25 cellular contexts compared by ENCODE assay signal in genomic region chr9:129669946-129670345, GRCh38. TPM values are rescaled to one million over a fixed set of nuclear protein-coding genes. Genes with fewer than 3 reads are reported as not detected.
"Had no signal": no experiment of that assay in that cellular context is flagged by ENCODE, and none has a peak within 500 bp of the region (broad histone marks: within the 10 kb centered on the region; RNA-seq: fewer than 3 reads in every experiment).

No MANE protein-coding gene starts in this region.

- DNase-seq: activated CD4-positive, alpha-beta T cell treated with anti-CD3 and anti-CD28 coated beads for 1 hour; activated CD4-positive, alpha-beta T cell treated with anti-CD3 and anti-CD28 coated beads, Interleukin-2, amount 50 U/mL, for 4 hours; activated naive CD4-positive, alpha-beta T cell treated with anti-CD3 and anti-CD28 coated beads, Interleukin-2, amount 10 ng/mL, durations not matched to agents 7 days and 5 days; activated T-cell treated with anti-CD3 and anti-CD28 coated beads, Interleukin-2, amount 50 U/mL, for 1 hour; adrenal gland; body of pancreas; central memory CD4-positive, alpha-beta T cell; effector CD4-positive, alpha-beta T cell; foreskin melanocyte; heart right ventricle; left colon; lower lobe of right lung; midbrain; right lobe of liver; spleen; T-cell; T-helper 9 cell; uterus had no signal

- H3K27ac Mint-ChIP-seq: activated naive CD4-positive, alpha-beta T cell treated with anti-CD3 and anti-CD28 coated beads, Interleukin-2, amount 10 ng/mL, durations not matched to agents 7 days and 5 days; stimulated activated naive CD8-positive, alpha-beta T cell treated with anti-CD3 and anti-CD28 coated beads, Interleukin-15, Interleukin-2, amounts not matched to agents 100 ng/mL and 50 ng/mL, for 24 hours; T-cell had no signal

- ATAC-seq: body of pancreas, heart right ventricle, left colon, lower lobe of right lung, right lobe of liver, T-cell had no signal

- H3K27ac ChIP-seq: body of pancreas, coronary artery, esophagus muscularis mucosa, heart right ventricle, lower lobe of right lung, right lobe of liver, spleen, uterus had no signal

- H3K4me3 ChIP-seq: adrenal gland, body of pancreas, coronary artery, esophagus muscularis mucosa, heart right ventricle, lower lobe of right lung, right lobe of liver, spleen, uterus had no signal

- H3K4me1 ChIP-seq: right lobe of liver, uterus had no signal

- H3K36me3 ChIP-seq: adrenal gland, esophagus muscularis mucosa, heart right ventricle, lower lobe of right lung, right lobe of liver, spleen, uterus had no signal

- H3K9me3 ChIP-seq: adrenal gland, body of pancreas, esophagus muscularis mucosa, heart right ventricle, lower lobe of right lung, right lobe of liver, spleen, uterus had no signal

- H3K4me3 Mint-ChIP-seq: activated naive CD4-positive, alpha-beta T cell treated with anti-CD3 and anti-CD28 coated beads, Interleukin-2, amount 10 ng/mL, durations not matched to agents 7 days and 5 days; stimulated activated naive CD8-positive, alpha-beta T cell treated with anti-CD3 and anti-CD28 coated beads, Interleukin-15, Interleukin-2, amounts not matched to agents 100 ng/mL and 50 ng/mL, for 24 hours; T-cell had no signal

- H3K36me3 Mint-ChIP-seq: activated naive CD4-positive, alpha-beta T cell treated with anti-CD3 and anti-CD28 coated beads, Interleukin-2, amount 10 ng/mL, durations not matched to agents 7 days and 5 days; T-cell had no signal

- H3K9me3 Mint-ChIP-seq: activated naive CD4-positive, alpha-beta T cell treated with anti-CD3 and anti-CD28 coated beads, Interleukin-2, amount 10 ng/mL, durations not matched to agents 7 days and 5 days; stimulated activated naive CD8-positive, alpha-beta T cell treated with anti-CD3 and anti-CD28 coated beads, Interleukin-15, Interleukin-2, amounts not matched to agents 100 ng/mL and 50 ng/mL, for 24 hours; T-cell had no signal

RNA-seq across cellular contexts. Expression of gene PRRX2, which starts 4.5 kb away (rescaled TPM):
- total RNA-seq: myocyte, pulmonary artery endothelial cell, right lobe of liver had no signal
- polyA plus RNA-seq: neural cell had no signal

RNA-seq across cellular contexts. Expression of gene C9orf50, which starts 49.0 kb away (rescaled TPM):
- total RNA-seq: body of pancreas, heart right ventricle, lower lobe of right lung, myocyte, osteocyte, pulmonary artery endothelial cell, right lobe of liver, T-cell had no signal
- polyA plus RNA-seq: heart right ventricle, neural cell had no signal
